1 cellular context compared by ENCODE assay signal in genomic region chr11:65113361-65113756, GRCh38.
TF ChIP-seq lines count a peak whose summit lies in the region.

No MANE protein-coding gene starts in this region.

TF ChIP-seq in endothelial cell of umbilical vein, 7 proteins besides CTCF, POLR2A, EP300 and RAD21:
- TF ChIP-seq JUN (IDR thresholded peaks at IDR 0.05; ENCODE audit: borderline replicate concordance, insufficient read depth, insufficient read length, low read depth): no peak
- TF ChIP-seq FOS (IDR thresholded peaks at IDR 0.05; ENCODE audit: borderline replicate concordance, insufficient read depth, low read length): no peak
